ENCODE assay signal across 1 cellular context in genomic region chr5:23332650-23333251, GRCh38.
TF ChIP-seq lines count a peak whose summit lies in the region.

No MANE protein-coding gene starts in this region.

TF ChIP-seq in SK-N-SH, 30 proteins besides CTCF, POLR2A, EP300 and RAD21 (continued from another document):
- no peak for TF ChIP-seq NFIC (IDR thresholded peaks at IDR 0.05; ENCODE audit: borderline replicate concordance)
- no peak for TF ChIP-seq FOXM1 (IDR thresholded peaks at IDR 0.05; ENCODE audit: low read depth)
- no peak for TF ChIP-seq MAX (IDR thresholded peaks at IDR 0.05; ENCODE audit: low read depth)
- TF ChIP-seq RXRA (IDR thresholded peaks at IDR 0.05; ENCODE audit: borderline replicate concordance, low read depth) = no peak
- no peak for TF ChIP-seq TCF12 (IDR thresholded peaks at IDR 0.05)
- TF ChIP-seq CHD2 (IDR thresholded peaks at IDR 0.05; ENCODE audit: low read length, partially characterized antibody) = no peak
- no peak for TF ChIP-seq USF1 (IDR thresholded peaks at IDR 0.05; ENCODE audit: borderline replicate concordance, low read depth)
- TF ChIP-seq MXI1 (IDR thresholded peaks at IDR 0.05; ENCODE audit: low read depth, low read length) = no peak
- no peak for TF ChIP-seq FOXJ3 (CRISPR knock-in tag; IDR thresholded peaks at IDR 0.05)
- TF ChIP-seq JUND (IDR thresholded peaks at IDR 0.05) = no peak
- no peak for TF ChIP-seq ELF1 (IDR thresholded peaks at IDR 0.05)
- no peak for TF ChIP-seq GABPA (IDR thresholded peaks at IDR 0.05; ENCODE audit: low read depth)
